ENCODE assay signal across 1 cellular context in genomic region chr11:93193721-93194120, GRCh38.
TF ChIP-seq lines count a peak whose summit lies in the region.

No MANE protein-coding gene starts in this region.

TF ChIP-seq in IMR-90, 13 proteins besides CTCF, POLR2A, EP300 and RAD21:
- TF ChIP-seq MXI1 (IDR thresholded peaks at IDR 0.05; ENCODE audit: borderline replicate concordance, low read depth, low read length) (no peak), CHD1 (IDR thresholded peaks at IDR 0.05; ENCODE audit: low read depth, low read length) (no peak), ELK1 (IDR thresholded peaks at IDR 0.05; ENCODE audit: borderline replicate concordance, low read depth, low read length) (no peak), NFE2L2 (IDR thresholded peaks at IDR 0.05; ENCODE audit: low read depth, low read length) (no peak), SMC3 (IDR thresholded peaks at IDR 0.05; ENCODE audit: low read depth, low read length) (no peak), MAZ (IDR thresholded peaks at IDR 0.05; ENCODE audit: borderline replicate concordance, low read depth, low read length) (no peak), FOS (IDR thresholded peaks at IDR 0.05; ENCODE audit: low read depth, low read length) (no peak), CEBPB (IDR thresholded peaks at IDR 0.05; ENCODE audit: low read depth, low read length) (peak; percentile 82), RFX5 (IDR thresholded peaks at IDR 0.05; ENCODE audit: low read depth, low read length) (no peak)
